In genomic region chr9:21395778-21396717, GRCh38 we compare ENCODE assay signal across 8 cellular contexts. TPM values are rescaled to one million over a fixed set of nuclear protein-coding genes. Genes with fewer than 3 reads are reported as not detected.
DNase-seq lines count a peak whose midpoint lies in the region; ATAC-seq and TF ChIP-seq lines count a peak whose summit lies in the region.

No MANE protein-coding gene starts in this region.

- ATAC-seq in GM19463 (IDR thresholded peaks at IDR 0.05; ENCODE audit: unreplicated experiment) (peak; percentile 67), lower lobe of right lung (peak; percentile 74 to 87)

- intact Hi-C loops in lower lobe of right lung (cut with DNase I): loop anchor here (10.0 kb wide), 1 partner anchor 71 kb away; no protein-coding TSS in a partner anchor

- no peaks in the 10 kb centered on the region for H3K36me3 ChIP-seq in lower lobe of right lung

- no peak overlapping the region for H3K27ac ChIP-seq in coronary artery
- no peak overlapping the region for H3K27ac ChIP-seq in lower lobe of right lung

- TF ChIP-seq CTCF in coronary artery (IDR thresholded peaks at IDR 0.05) (peak; percentile 42), lower lobe of right lung (IDR thresholded peaks at IDR 0.05) (peak; percentile 87)

- DNase-seq in COLO668 (lab: John Stamatoyannopoulos, UW; ENCODE audit: unreplicated experiment): peak; percentile 50
- DNase-seq in HT-29 (ENCODE audit: low spot score): peak; percentile 40
- DNase-seq in activated CD4-positive, alpha-beta T cell treated with anti-CD3 and anti-CD28 coated beads for 24 hours (ENCODE audit: low read depth in 2 of 2): peak; percentile 31 to 38
- no peak for DNase-seq in coronary artery (ENCODE audit: low spot score)
- DNase-seq in lower lobe of right lung: peak; percentile 72
- DNase-seq in stimulated activated CD4-positive, alpha-beta T cell treated with anti-CD3 and anti-CD28 coated beads, TNF-alpha, amount 100 ng/mL, for 48 hours (ENCODE audit: low read depth in 3 of 3): peak in 2 of 3 donors; percentile 35 to 63
- DNase-seq in HuH-7.5 (ENCODE audit: low spot score): no peak

- H3K9me3 ChIP-seq in lower lobe of right lung: no peaks in the 10 kb centered on the region

- H3K4me1 ChIP-seq in lower lobe of right lung: peaks cover 11% of the 10 kb centered on the region

- H3K4me3 ChIP-seq in coronary artery (peak overlapping the region; percentile 76), lower lobe of right lung (peak overlapping the region; percentile 51)

- H3K27me3 ChIP-seq in lower lobe of right lung (ENCODE audit: low read depth): peaks cover 58% of the 10 kb centered on the region

RNA-seq across cellular contexts. Expression of gene IFNA2, which starts 10.8 kb away (rescaled TPM):
- not detected in 2 replicates for total RNA-seq in HT-29 (2014; rRNA removed; shearing (Covaris generic))
- not detected for total RNA-seq in lower lobe of right lung

RNA-seq across cellular contexts. Expression of gene IFNA8, which starts 12.9 kb away (rescaled TPM):
- not detected in 2 replicates for total RNA-seq in HT-29 (2014; rRNA removed; shearing (Covaris generic))
- not detected for total RNA-seq in lower lobe of right lung

RNA-seq across cellular contexts. Expression of gene IFNA13, which starts 28.2 kb away (rescaled TPM):
- not detected in 2 replicates for total RNA-seq in HT-29 (2014; rRNA removed; shearing (Covaris generic))
- total RNA-seq in lower lobe of right lung: 1.1 TPM

RNA-seq across cellular contexts. Expression of gene IFNA1, which starts 44.2 kb away (rescaled TPM):
- not detected in 2 replicates for total RNA-seq in HT-29 (2014; rRNA removed; shearing (Covaris generic))
- 0.62 TPM for total RNA-seq in lower lobe of right lung

RNA-seq across cellular contexts. Expression of gene IFNA6, which starts 45.4 kb away (rescaled TPM):
- total RNA-seq in HT-29 (2014; rRNA removed; shearing (Covaris generic)): not detected in 2 replicates
- total RNA-seq in lower lobe of right lung: not detected

Comparison
In these comparisons a context has a peak if more than half of its experiments do, and no peak if none do; other contexts are left out.
1. DNase-seq: peak in COLO668 (single experiment), HT-29 (single experiment), activated CD4-positive, alpha-beta T cell treated with anti-CD3 and anti-CD28 coated beads for 24 hours (2 of 2), lower lobe of right lung (single experiment) and stimulated activated CD4-positive, alpha-beta T cell treated with anti-CD3 and anti-CD28 coated beads, TNF-alpha, amount 100 ng/mL, for 48 hours (2 of 3); none in coronary artery (single experiment) and HuH-7.5 (single experiment).